ENCODE assay signal across 12 cellular contexts in the genomic region with DNA sequence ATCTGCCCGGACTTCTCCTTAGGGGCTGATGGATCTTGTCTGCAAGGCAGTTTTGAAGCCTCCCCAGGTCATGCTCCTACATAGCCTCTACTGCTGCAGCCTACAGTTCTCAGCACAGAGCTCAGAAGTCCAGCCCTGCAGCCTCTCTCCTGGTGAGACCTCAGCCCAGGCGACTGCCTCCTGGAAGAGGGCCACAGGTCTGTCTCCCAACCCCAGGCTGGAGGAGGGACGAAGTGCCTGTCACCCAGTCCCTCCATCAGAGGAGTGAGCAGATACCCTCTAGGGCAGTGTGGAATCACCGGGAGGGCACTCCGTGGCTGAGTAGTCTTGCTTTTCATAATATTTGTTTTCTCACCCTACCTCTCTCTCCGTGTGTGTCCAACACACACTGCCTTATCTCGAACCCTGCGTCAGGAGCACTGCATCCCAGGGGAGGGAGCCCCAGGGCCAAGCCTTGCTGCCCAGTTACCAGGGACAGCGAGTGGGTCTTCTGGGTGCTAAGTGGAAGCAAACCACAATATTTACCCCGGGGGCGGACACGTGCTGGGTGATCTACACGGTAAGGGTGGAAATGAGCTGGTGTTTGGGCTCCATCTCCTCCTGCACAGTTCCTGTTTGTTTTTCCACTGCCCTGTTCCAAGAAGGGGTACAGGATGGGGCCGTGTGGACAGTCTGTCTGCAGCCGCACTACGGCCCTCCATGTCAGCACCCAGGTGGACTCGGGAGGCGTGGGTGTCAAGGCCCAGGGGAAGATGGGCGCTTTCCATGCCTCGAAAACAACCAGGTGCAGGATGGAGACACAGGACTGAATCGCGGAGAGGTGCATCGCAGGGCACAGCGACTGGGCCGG.
A peak's percentile ranks its signal among the peaks of the same experiment; 100 is the strongest.
DNase-seq lines count a peak whose midpoint lies in the region; ATAC-seq, FAIRE-seq and TF ChIP-seq lines count a peak whose summit lies in the region.
"Had no signal": no experiment of that assay in that cellular context is flagged by ENCODE, and none has a peak within 500 bp of the region (broad histone marks: within the 10 kb centered on the region; RNA-seq: fewer than 3 reads in every experiment).

No MANE protein-coding gene starts in this region.

- WGBS in body of pancreas, 2 donors: 23 to 28% methylated on average over 19 to 20 of the region's 25 CpGs

- DNase-seq in body of pancreas: peak in 3 of 4 donors; percentile 28 to 51 (median 41)
- peak; percentile 63 for DNase-seq in kidney
- no peak for DNase-seq in skeletal muscle cell (ENCODE audit: low read depth)
- no peak for DNase-seq in pons (ENCODE audit: low spot score)
- no peak for DNase-seq in SKM-1 (lab: John Stamatoyannopoulos, UW; ENCODE audit: unreplicated experiment)
- no peak for DNase-seq in activated CD8-positive, alpha-beta memory T cell treated with anti-CD3 and anti-CD28 coated beads, Interleukin-2, amount 50 U/mL, for 48 hours
- DNase-seq: MM.1S; stimulated activated naive CD8-positive, alpha-beta T cell treated with anti-CD3 and anti-CD28 coated beads, Interleukin-15, amount 100 ng/mL, for 72 hours had no signal

- no peaks in the 10 kb centered on the region for H3K36me3 ChIP-seq in HUES6 (ENCODE audit: control insufficient read depth, insufficient read depth, low read length)
- H3K36me3 ChIP-seq in body of pancreas (replicated peaks in 1 of 2; ENCODE audit: insufficient read depth in 1 of 2, low read depth in 2 of 2): no peaks in the 10 kb centered on the region
- H3K36me3 ChIP-seq in kidney (ENCODE audit: control insufficient read depth in 1 of 2, insufficient read depth in 2 of 2, low read length in 2 of 2): no peaks in the 10 kb centered on the region
- H3K36me3 ChIP-seq: adrenal gland had no signal

- no peak for TF ChIP-seq CTCF in body of pancreas (IDR thresholded peaks at IDR 0.05)
- TF ChIP-seq CTCF in kidney (IDR thresholded peaks at IDR 0.05; ENCODE audit: borderline replicate concordance, extremely low read depth, insufficient read depth): no peak

- H3K27me3 ChIP-seq in HUES6 (ENCODE audit: control insufficient read depth, insufficient read depth, low read length): peaks cover 59% of the 10 kb centered on the region
- H3K27me3 ChIP-seq in body of pancreas: no peaks in the 10 kb centered on the region
- H3K27me3 ChIP-seq: adrenal gland had no signal

- H3K9me3 ChIP-seq in HUES6 (ENCODE audit: control insufficient read depth, insufficient read depth, low read depth, low read length): peaks cover 5% of the 10 kb centered on the region; the same call in 1 of the 2 replicates
- no peaks in the 10 kb centered on the region for H3K9me3 ChIP-seq in body of pancreas
- H3K9me3 ChIP-seq in kidney (ENCODE audit: control insufficient read depth in 1 of 2, low read length in 2 of 2): no peaks in the 10 kb centered on the region
- H3K9me3 ChIP-seq: adrenal gland had no signal

- H3K9ac ChIP-seq in HUES6 (ENCODE audit: low read length) (no peak overlapping the region), kidney (ENCODE audit: low read length in 2 of 2) (no peak overlapping the region)

- no peak for TF ChIP-seq POLR2A in body of pancreas (IDR thresholded peaks at IDR 0.05)

- intact Hi-C loops in body of pancreas (cut with DNase I) (no loop called here), kidney (cut with DNase I) (no loop called here)

- ATAC-seq in body of pancreas: peak; percentile 42
- ATAC-seq: HCT116 had no signal

- H3K4me1 ChIP-seq in HUES6 (ENCODE audit: control insufficient read depth, insufficient read depth, low read length): no peaks in the 10 kb centered on the region; the same call in 1 of the 2 replicates
- H3K4me1 ChIP-seq in body of pancreas: peaks cover 11% of the 10 kb centered on the region
- H3K4me1 ChIP-seq in kidney (ENCODE audit: control insufficient read depth in 1 of 2, insufficient read depth in 1 of 2, low read depth in 1 of 2, low read length in 2 of 2): peaks cover 0 to 3% of the 10 kb centered on the region in 2 donors

- H3K4me3 ChIP-seq in HUES6 (ENCODE audit: low read depth, low read length): peak overlapping the region; percentile 54
- H3K4me3 ChIP-seq in body of pancreas: no peak overlapping the region
- peak overlapping the region in 1 of 2 donors; percentile 37 for H3K4me3 ChIP-seq in kidney (ENCODE audit: low read length in 2 of 2)
- H3K4me3 ChIP-seq in skeletal muscle cell (ENCODE audit: low read depth, low read length): peak overlapping the region; percentile 33

- H3K27ac ChIP-seq in HUES6 (ENCODE audit: low read depth, low read length) (no peak overlapping the region), body of pancreas (no peak overlapping the region), kidney (ENCODE audit: low read depth in 2 of 2, low read length in 2 of 2) (no peak overlapping the region)

- FAIRE-seq in kidney (lab: Jason Lieb, UNC): no peak
- FAIRE-seq: islet of Langerhans had no signal

Comparison
In these comparisons a context has a peak if more than half of its experiments do, and no peak if none do; other contexts are left out.
1. H3K4me3 ChIP-seq: peak in HUES6 (single experiment) and skeletal muscle cell (single experiment); none in body of pancreas (0 of 2).
2. DNase-seq: peak in body of pancreas (3 of 4) and kidney (single experiment); none in skeletal muscle cell (single experiment), pons (single experiment), SKM-1 (single experiment) and activated CD8-positive, alpha-beta memory T cell treated with anti-CD3 and anti-CD28 coated beads, Interleukin-2, amount 50 U/mL, for 48 hours (single experiment).